In genomic region chr16:22206013-22206846, GRCh38 we compare ENCODE assay signal across 1 cellular context.
TF ChIP-seq lines count a peak whose summit lies in the region.

TSS of gene EEF2K (plus strand) at chr16:22206278. CDS start at chr16:22225730, 19,452 bp downstream.

TF ChIP-seq in GM12878, 131 proteins besides CTCF, POLR2A, EP300 and RAD21 (continued from another document):
- TF ChIP-seq GATAD2B (conservative IDR thresholded peaks at IDR 0.05; ENCODE audit: low read depth) (peak; percentile 81), POLR2AphosphoS5 (IDR thresholded peaks at IDR 0.05; ENCODE audit: low read length) (peak; percentile 64; the same call in 1 of the 2 replicates), RELB (IDR thresholded peaks at IDR 0.05; ENCODE audit: low read depth) (no peak), ESRRA (IDR thresholded peaks at IDR 0.05; ENCODE audit: low read length) (no peak), KAT2A (conservative IDR thresholded peaks at IDR 0.05; ENCODE audit: control insufficient read depth, low read depth, low read length) (no peak), PML (IDR thresholded peaks at IDR 0.05; ENCODE audit: low read length) (no peak), SRF (IDR thresholded peaks at IDR 0.05; ENCODE audit: low read depth in 2 of 2, low read length in 2 of 2) (no peak)
